In the genomic region with DNA sequence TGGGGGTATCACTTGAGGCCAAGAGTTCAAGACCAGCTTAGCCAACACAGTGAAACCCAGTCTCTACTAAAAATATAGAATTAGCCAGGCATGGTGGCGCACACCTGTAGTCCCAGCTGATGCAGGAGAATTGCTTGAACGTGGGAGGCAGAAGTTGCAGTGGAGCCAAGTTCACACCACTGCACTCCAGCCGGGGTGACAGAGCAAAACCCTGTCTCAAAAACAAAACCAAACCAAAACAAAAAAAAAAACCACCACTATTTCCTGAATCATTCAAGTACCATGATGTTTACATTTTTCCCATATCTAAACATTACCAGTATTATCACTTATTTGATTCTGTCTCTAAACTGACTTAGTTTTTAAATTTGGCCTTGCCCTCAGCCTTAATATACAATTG, we compare ENCODE assay signal across 1 cellular context.
TF ChIP-seq lines count a peak whose summit lies in the region.

No MANE protein-coding gene starts in this region.

TF ChIP-seq in GM12878, 131 proteins besides CTCF, POLR2A, EP300 and RAD21:
- TF ChIP-seq PAX8 (IDR thresholded peaks at IDR 0.05): no peak
- TF ChIP-seq, protein P1, sequence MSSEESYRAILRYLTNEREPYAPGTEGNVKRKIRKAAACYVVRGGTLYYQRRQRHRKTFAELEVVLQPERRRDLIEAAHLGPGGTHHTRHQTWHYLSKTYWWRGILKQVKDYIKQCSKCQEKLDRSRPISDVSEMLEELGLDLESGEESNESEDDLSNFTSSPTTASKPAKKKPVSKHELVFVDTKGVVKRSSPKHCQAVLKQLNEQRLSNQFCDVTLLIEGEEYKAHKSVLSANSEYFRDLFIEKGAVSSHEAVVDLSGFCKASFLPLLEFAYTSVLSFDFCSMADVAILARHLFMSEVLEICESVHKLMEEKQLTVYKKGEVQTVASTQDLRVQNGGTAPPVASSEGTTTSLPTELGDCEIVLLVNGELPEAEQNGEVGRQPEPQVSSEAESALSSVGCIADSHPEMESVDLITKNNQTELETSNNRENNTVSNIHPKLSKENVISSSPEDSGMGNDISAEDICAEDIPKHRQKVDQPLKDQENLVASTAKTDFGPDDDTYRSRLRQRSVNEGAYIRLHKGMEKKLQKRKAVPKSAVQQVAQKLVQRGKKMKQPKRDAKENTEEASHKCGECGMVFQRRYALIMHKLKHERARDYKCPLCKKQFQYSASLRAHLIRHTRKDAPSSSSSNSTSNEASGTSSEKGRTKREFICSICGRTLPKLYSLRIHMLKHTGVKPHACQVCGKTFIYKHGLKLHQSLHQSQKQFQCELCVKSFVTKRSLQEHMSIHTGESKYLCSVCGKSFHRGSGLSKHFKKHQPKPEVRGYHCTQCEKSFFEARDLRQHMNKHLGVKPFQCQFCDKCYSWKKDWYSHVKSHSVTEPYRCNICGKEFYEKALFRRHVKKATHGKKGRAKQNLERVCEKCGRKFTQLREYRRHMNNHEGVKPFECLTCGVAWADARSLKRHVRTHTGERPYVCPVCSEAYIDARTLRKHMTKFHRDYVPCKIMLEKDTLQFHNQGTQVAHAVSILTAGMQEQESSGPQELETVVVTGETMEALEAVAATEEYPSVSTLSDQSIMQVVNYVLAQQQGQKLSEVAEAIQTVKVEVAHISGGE (CRISPR knock-in tag; IDR thresholded peaks at IDR 0.05): no peak
- peak; percentile 52 for TF ChIP-seq RUNX3 (IDR thresholded peaks at IDR 0.05; ENCODE audit: low read length)
- no peak for TF ChIP-seq MTA3 (IDR thresholded peaks at IDR 0.05; ENCODE audit: borderline replicate concordance, low read length)
- 0 out of 2 replicates have a peak, but pooled peaks have one; percentile 14 for TF ChIP-seq NR2F1 (conservative IDR thresholded peaks at IDR 0.05)
